ENCODE assay signal across 8 cellular contexts in the genomic region with DNA sequence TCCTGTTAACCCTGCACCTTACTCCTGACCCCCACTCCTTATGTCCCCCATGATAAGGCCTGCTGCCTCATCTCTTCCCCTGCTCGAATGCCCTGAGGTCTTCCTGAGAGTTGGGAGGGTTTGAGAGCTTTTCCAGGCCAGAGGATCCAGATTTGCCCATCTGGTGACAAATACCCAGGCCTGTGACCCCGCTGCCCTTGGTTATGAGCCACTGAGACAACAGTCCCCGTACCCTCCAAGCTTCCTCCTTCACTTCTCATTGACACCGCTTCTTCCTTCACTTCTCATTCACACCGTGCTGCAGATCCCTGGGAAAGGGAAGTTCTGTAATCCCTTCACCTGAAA. TPM values are rescaled to one million over a fixed set of nuclear protein-coding genes. Genes with fewer than 3 reads are reported as not detected.
DNase-seq lines count a peak whose midpoint lies in the region; TF ChIP-seq lines count a peak whose summit lies in the region.

No MANE protein-coding gene starts in this region.

- no peaks in the 10 kb centered on the region; the same call in 1 of the 2 replicates for H4K20me1 ChIP-seq in SU-DHL-6 (ENCODE audit: low read depth, low read length)

- H3F3A ChIP-seq in SU-DHL-6 (ENCODE audit: insufficient read depth): peaks cover 19% of the 10 kb centered on the region

- H3K4me3 ChIP-seq in GM08714 (ENCODE audit: low read length) (peak overlapping the region; percentile 87), SU-DHL-6 (ENCODE audit: insufficient read depth, low read length, poor library complexity, severe bottlenecking) (peak overlapping the region; percentile 99), fibroblast of villous mesenchyme (ENCODE audit: low read depth, low read length) (peak overlapping the region; percentile 79), prostate gland (peak overlapping the region; percentile 51 to 63)

- TF ChIP-seq CTCF in SU-DHL-6 (IDR thresholded peaks at IDR 0.05; ENCODE audit: insufficient read depth, low read length, poor library complexity, severe bottlenecking): no peak
- TF ChIP-seq CTCF in fibroblast of villous mesenchyme (IDR thresholded peaks at IDR 0.05; ENCODE audit: insufficient read depth, low read depth, low read length): no peak
- TF ChIP-seq CTCF in prostate gland (IDR thresholded peaks at IDR 0.05): no peak

- H3K27me3 ChIP-seq in SU-DHL-6 (ENCODE audit: low read length) (no peaks in the 10 kb centered on the region), prostate gland (replicated peaks; ENCODE audit: insufficient read depth) (no peaks in the 10 kb centered on the region)

- intact Hi-C loops in prostate gland (cut with DNase I): loop anchor here (10.0 kb wide), 1 partner anchor 421 kb away; no protein-coding TSS in a partner anchor

- H3K27ac ChIP-seq in SU-DHL-6 (ENCODE audit: low read depth, low read length) (peak overlapping the region; percentile 84), prostate gland (peak overlapping the region; percentile 55 to 65)

- TF ChIP-seq POLR2A in prostate gland (IDR thresholded peaks at IDR 0.05): no peak

- no peaks in the 10 kb centered on the region for H3K4me1 ChIP-seq in prostate gland (replicated peaks)

- WGBS in prostate gland: 16% methylated on average over 5 of the region's 5 CpGs

- H3K9me3 ChIP-seq in SU-DHL-6 (ENCODE audit: insufficient read depth, low read length): no peaks in the 10 kb centered on the region
- no peaks in the 10 kb centered on the region for H3K9me3 ChIP-seq in prostate gland

- peaks cover 56% of the 10 kb centered on the region for H3K79me2 ChIP-seq in SU-DHL-6 (ENCODE audit: insufficient read depth, low read length)

- DNase-seq in fibroblast of villous mesenchyme (ENCODE audit: low read depth) (no peak), prostate gland (ENCODE audit: low spot score) (no peak), NCI-H774 (lab: John Stamatoyannopoulos, UW) (no peak), AML-193 (lab: John Stamatoyannopoulos, UW) (no peak), SW480 (ENCODE audit: low spot score) (no peak)
- no peak for DNase-seq in stimulated activated naive CD4-positive, alpha-beta T cell treated with Interleukin-2 at 50 U/mL for 16 hours (lab: John Stamatoyannopoulos, UW)

- H3K4me2 ChIP-seq in SU-DHL-6 (ENCODE audit: low read depth, low read length, poor library complexity, severe bottlenecking): peak overlapping the region; percentile 68

- H3K36me3 ChIP-seq in SU-DHL-6 (ENCODE audit: low read length) (no peaks in the 10 kb centered on the region), prostate gland (no peaks in the 10 kb centered on the region)

- H2AFZ ChIP-seq in SU-DHL-6 (ENCODE audit: low read depth, low read length, severe bottlenecking): no peak overlapping the region

- peak overlapping the region; percentile 97 for H3K9ac ChIP-seq in SU-DHL-6 (ENCODE audit: low read length)

- no peaks in the 10 kb centered on the region for H3K9me2 ChIP-seq in SU-DHL-6 (replicated peaks; ENCODE audit: insufficient read depth, low read length)

RNA-seq across cellular contexts. Expression of gene GM2A, which starts 0.6 kb away (rescaled TPM):
- total RNA-seq in fibroblast of villous mesenchyme (18.7 and 28.1 TPM in 2 replicates), prostate gland (10 to 100 TPM; 48.9 to 60.0 TPM)

RNA-seq across cellular contexts. Expression of gene CCDC69, which starts 29.7 kb away (rescaled TPM):
- total RNA-seq in fibroblast of villous mesenchyme (3.0 and 3.2 TPM in 2 replicates), prostate gland (10 to 100 TPM; 28.2 to 53.8 TPM)

RNA-seq across cellular contexts. Expression of gene SLC36A3, which starts 50.0 kb away (rescaled TPM):
- not detected in 2 replicates for total RNA-seq in fibroblast of villous mesenchyme
- total RNA-seq in prostate gland: under 1 TPM in 1 of 2 donors, not detected in 1; 0.28 TPM
